24 cellular contexts compared by ENCODE assay signal in the genomic region with DNA sequence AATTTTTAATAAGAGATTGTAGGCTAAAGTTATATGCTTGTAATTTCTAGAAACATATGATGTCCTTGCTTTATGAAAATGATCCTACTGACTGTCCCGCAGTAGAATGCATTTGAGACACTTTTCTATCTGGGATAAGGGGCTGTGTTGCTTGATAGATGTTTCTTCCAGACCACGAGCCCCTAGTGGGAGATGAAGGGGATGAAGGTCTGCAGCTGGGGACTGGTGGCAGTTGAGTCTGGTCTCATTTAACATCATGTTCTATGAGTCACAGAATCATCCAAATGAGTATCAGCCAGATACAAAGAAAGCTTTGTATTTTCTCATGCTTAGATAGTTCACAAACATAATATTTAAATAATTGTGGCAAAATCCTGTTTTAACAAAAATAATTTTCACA.
A peak's percentile ranks its signal among the peaks of the same experiment; 100 is the strongest.
DNase-seq lines count a peak whose midpoint lies in the region; ATAC-seq, FAIRE-seq and TF ChIP-seq lines count a peak whose summit lies in the region.
"Had no signal": no experiment of that assay in that cellular context is flagged by ENCODE, and none has a peak within 500 bp of the region (broad histone marks: within the 10 kb centered on the region; RNA-seq: fewer than 3 reads in every experiment).

No MANE protein-coding gene starts in this region.

- no peaks in the 10 kb centered on the region for H3K27me3 ChIP-seq in effector memory CD4-positive, alpha-beta T cell (replicated peaks; ENCODE audit: control insufficient read depth, insufficient read depth, low read length, poor library complexity, severe bottlenecking)
- H3K27me3 ChIP-seq: BLaER1, esophagus squamous epithelium, neutrophil, transverse colon had no signal

- H3K4me3 ChIP-seq in effector memory CD4-positive, alpha-beta T cell (ENCODE audit: insufficient read depth, low read depth, low read length, poor library complexity, severe bottlenecking): no peak overlapping the region
- H3K4me3 ChIP-seq: BLaER1, esophagus squamous epithelium, K562, transverse colon had no signal

- H3K36me3 ChIP-seq in effector memory CD4-positive, alpha-beta T cell (ENCODE audit: control insufficient read depth, insufficient read depth, low read length): no peaks in the 10 kb centered on the region

- H3K36me3 Mint-ChIP-seq in activated CD8-positive, alpha-beta T cell treated with anti-CD3 and anti-CD28 coated beads for 36 hours (ENCODE audit: low read depth): no peaks in the 10 kb centered on the region
- no peaks in the 10 kb centered on the region for H3K36me3 Mint-ChIP-seq in activated CD8-positive, alpha-beta T cell treated with anti-CD3 and anti-CD28 coated beads, Interleukin-2, amount 10 ng/mL, durations not matched to agents 7 days and 5 days (ENCODE audit: low read depth)
- H3K36me3 Mint-ChIP-seq: activated naive CD4-positive, alpha-beta T cell treated with anti-CD3 and anti-CD28 coated beads, Interleukin-2, amount 10 ng/mL, durations not matched to agents 7 days and 5 days; WTC11 had no signal

- no peak overlapping the region for H3K27ac Mint-ChIP-seq in activated CD8-positive, alpha-beta T cell treated with anti-CD3 and anti-CD28 coated beads for 36 hours
- H3K27ac Mint-ChIP-seq in activated CD8-positive, alpha-beta T cell treated with anti-CD3 and anti-CD28 coated beads, Interleukin-2, amount 10 ng/mL, durations not matched to agents 7 days and 5 days: no peak overlapping the region
- H3K27ac Mint-ChIP-seq: activated naive CD4-positive, alpha-beta T cell treated with anti-CD3 and anti-CD28 coated beads, Interleukin-2, amount 10 ng/mL, durations not matched to agents 7 days and 5 days; stimulated activated naive CD8-positive, alpha-beta T cell treated with anti-CD3 and anti-CD28 coated beads, Interleukin-15, amount 100 ng/mL, for 72 hours; WTC11 had no signal

- POLR2A ChIA-PET in activated CD8-positive, alpha-beta T cell treated with anti-CD3 and anti-CD28 coated beads for 36 hours (lab: Charles Lee): no interaction called here
- POLR2A ChIA-PET in activated CD8-positive, alpha-beta T cell treated with anti-CD3 and anti-CD28 coated beads, Interleukin-2, amount 10 ng/mL, durations not matched to agents 7 days and 5 days (lab: Charles Lee): no interaction called here

- no peak for ATAC-seq in activated CD8-positive, alpha-beta T cell treated with anti-CD3 and anti-CD28 coated beads for 36 hours
- ATAC-seq in activated CD8-positive, alpha-beta T cell treated with anti-CD3 and anti-CD28 coated beads, Interleukin-2, amount 10 ng/mL, durations not matched to agents 7 days and 5 days: no peak
- ATAC-seq: K562; stimulated activated naive CD8-positive, alpha-beta T cell treated with anti-CD3 and anti-CD28 coated beads, Interleukin-15, amount 100 ng/mL, for 72 hours; WTC11 had no signal

- CTCF ChIA-PET in activated CD8-positive, alpha-beta T cell treated with anti-CD3 and anti-CD28 coated beads for 36 hours (lab: Charles Lee): no interaction called here
- CTCF ChIA-PET in activated CD8-positive, alpha-beta T cell treated with anti-CD3 and anti-CD28 coated beads, Interleukin-2, amount 10 ng/mL, durations not matched to agents 7 days and 5 days (lab: Charles Lee): interaction anchor here (1.0 kb wide), 2 partner anchors 11 to 19 kb away, joined by 3 to 4 read pairs; no protein-coding TSS in a partner anchor

- H3K4me3 Mint-ChIP-seq in activated CD8-positive, alpha-beta T cell treated with anti-CD3 and anti-CD28 coated beads for 36 hours: no peak overlapping the region
- H3K4me3 Mint-ChIP-seq in activated CD8-positive, alpha-beta T cell treated with anti-CD3 and anti-CD28 coated beads, Interleukin-2, amount 10 ng/mL, durations not matched to agents 7 days and 5 days: no peak overlapping the region
- H3K4me3 Mint-ChIP-seq: activated naive CD4-positive, alpha-beta T cell treated with anti-CD3 and anti-CD28 coated beads, Interleukin-2, amount 10 ng/mL, durations not matched to agents 7 days and 5 days; central memory CD8-positive, alpha-beta T cell; stimulated activated naive CD8-positive, alpha-beta T cell treated with anti-CD3 and anti-CD28 coated beads, Interleukin-15, amount 100 ng/mL, for 72 hours; WTC11 had no signal

- H3K4me1 Mint-ChIP-seq in activated CD8-positive, alpha-beta T cell treated with anti-CD3 and anti-CD28 coated beads for 36 hours (ENCODE audit: low read depth): peaks cover 16% of the 10 kb centered on the region
- H3K4me1 Mint-ChIP-seq in activated CD8-positive, alpha-beta T cell treated with anti-CD3 and anti-CD28 coated beads, Interleukin-2, amount 10 ng/mL, durations not matched to agents 7 days and 5 days (ENCODE audit: low read depth): peaks cover 16% of the 10 kb centered on the region
- H3K4me1 Mint-ChIP-seq: WTC11 had no signal

- FAIRE-seq in urothelium cell line (lab: Jason Lieb, UNC): no peak
- FAIRE-seq: D721Med, K562 had no signal

- no peak overlapping the region for H3K27ac ChIP-seq in effector memory CD4-positive, alpha-beta T cell (ENCODE audit: insufficient read depth, low read length, poor library complexity, severe bottlenecking)
- H3K27ac ChIP-seq: BLaER1, esophagus squamous epithelium, neutrophil, transverse colon had no signal

- peaks cover 5% of the 10 kb centered on the region for H3K4me1 ChIP-seq in effector memory CD4-positive, alpha-beta T cell (ENCODE audit: control insufficient read depth, insufficient read depth, low read length, poor library complexity, severe bottlenecking)

- H3K9me3 ChIP-seq in effector memory CD4-positive, alpha-beta T cell (ENCODE audit: control insufficient read depth, low read length): no peaks in the 10 kb centered on the region
- H3K9me3 ChIP-seq: BLaER1, esophagus squamous epithelium, neutrophil, transverse colon had no signal

- intact Hi-C loops in activated CD8-positive, alpha-beta T cell treated with anti-CD3 and anti-CD28 coated beads for 36 hours (cut with micrococcal nuclease): no loop called here

- no peaks in the 10 kb centered on the region for H3K9me3 Mint-ChIP-seq in activated CD8-positive, alpha-beta T cell treated with anti-CD3 and anti-CD28 coated beads for 36 hours
- H3K9me3 Mint-ChIP-seq in activated CD8-positive, alpha-beta T cell treated with anti-CD3 and anti-CD28 coated beads, Interleukin-2, amount 10 ng/mL, durations not matched to agents 7 days and 5 days (ENCODE audit: insufficient read depth): no peaks in the 10 kb centered on the region
- H3K9me3 Mint-ChIP-seq: activated naive CD4-positive, alpha-beta T cell treated with anti-CD3 and anti-CD28 coated beads, Interleukin-2, amount 10 ng/mL, durations not matched to agents 7 days and 5 days; central memory CD8-positive, alpha-beta T cell; stimulated activated naive CD8-positive, alpha-beta T cell treated with anti-CD3 and anti-CD28 coated beads, Interleukin-15, amount 100 ng/mL, for 72 hours; WTC11 had no signal

- TF ChIP-seq CTCF in activated CD8-positive, alpha-beta T cell treated with anti-CD3 and anti-CD28 coated beads for 36 hours (IDR thresholded peaks at IDR 0.05): no peak

- peaks cover under 1% of the 10 kb centered on the region for H3K27me3 Mint-ChIP-seq in activated CD8-positive, alpha-beta T cell treated with anti-CD3 and anti-CD28 coated beads for 36 hours
- H3K27me3 Mint-ChIP-seq in activated CD8-positive, alpha-beta T cell treated with anti-CD3 and anti-CD28 coated beads, Interleukin-2, amount 10 ng/mL, durations not matched to agents 7 days and 5 days (ENCODE audit: low read depth): peaks cover 5% of the 10 kb centered on the region
- H3K27me3 Mint-ChIP-seq: activated naive CD4-positive, alpha-beta T cell treated with anti-CD3 and anti-CD28 coated beads, Interleukin-2, amount 10 ng/mL, durations not matched to agents 7 days and 5 days; central memory CD8-positive, alpha-beta T cell; stimulated activated naive CD8-positive, alpha-beta T cell treated with anti-CD3 and anti-CD28 coated beads, Interleukin-15, amount 100 ng/mL, for 72 hours had no signal

- DNase-seq in activated CD8-positive, alpha-beta T cell treated with anti-CD3 and anti-CD28 coated beads for 36 hours: peak; percentile 4
- no peak for DNase-seq in activated CD8-positive, alpha-beta T cell treated with anti-CD3 and anti-CD28 coated beads, Interleukin-2, amount 10 ng/mL, durations not matched to agents 7 days and 5 days
- DNase-seq in NCI-H526 treated with DMSO at 0.1 percent for 48 hours (lab: John Stamatoyannopoulos, UW): peak; percentile 33
- peak; percentile 3 for DNase-seq in kidney glomerular epithelial cell (lab: John Stamatoyannopoulos, UW)
- DNase-seq in urothelium cell line (ENCODE audit: low spot score): peak; percentile 33
- no peak for DNase-seq in effector memory CD4-positive, alpha-beta T cell
- DNase-seq in SK-N-DZ (ENCODE audit: low spot score): no peak
- no peak for DNase-seq in activated gamma-delta T cell treated with Interleukin-2 at 50 U/mL for 16 hours
- DNase-seq: activated CD4-positive, alpha-beta T cell treated with anti-CD3 and anti-CD28 coated beads, Interleukin-2, amount 50 U/mL, for 48 hours; activated naive CD4-positive, alpha-beta T cell treated with anti-CD3 and anti-CD28 coated beads, Interleukin-2, amount 10 ng/mL, durations not matched to agents 7 days and 5 days; effector CD4-positive, alpha-beta T cell; esophagus squamous epithelium; NCI-H1092; NCI-H2029 treated with DMSO at 0.1 percent for 48 hours; NK-92 treated with Interleukin-12 subunit alpha and Interleukin-12 subunit beta, amount 100 ng/mL, for 24 hours; stimulated activated CD4-positive, alpha-beta T cell treated with anti-CD3 and anti-CD28 coated beads, Interleukin-4, amount 100 ng/mL, for 1 hour; stimulated activated naive CD8-positive, alpha-beta T cell treated with anti-CD3 and anti-CD28 coated beads, Interleukin-15, amount 100 ng/mL, for 72 hours; transverse colon had no signal

Comparison
In these comparisons a context has a peak if more than half of its experiments do, and no peak if none do; other contexts are left out.
1. DNase-seq: peak in activated CD8-positive, alpha-beta T cell treated with anti-CD3 and anti-CD28 coated beads for 36 hours (single experiment), NCI-H526 treated with DMSO at 0.1 percent for 48 hours (single experiment), kidney glomerular epithelial cell (single experiment) and urothelium cell line (single experiment); none in activated CD8-positive, alpha-beta T cell treated with anti-CD3 and anti-CD28 coated beads, Interleukin-2, amount 10 ng/mL, durations not matched to agents 7 days and 5 days (single experiment), effector memory CD4-positive, alpha-beta T cell (0 of 3), SK-N-DZ (single experiment) and activated gamma-delta T cell treated with Interleukin-2 at 50 U/mL for 16 hours (single experiment).